In the genomic region with DNA sequence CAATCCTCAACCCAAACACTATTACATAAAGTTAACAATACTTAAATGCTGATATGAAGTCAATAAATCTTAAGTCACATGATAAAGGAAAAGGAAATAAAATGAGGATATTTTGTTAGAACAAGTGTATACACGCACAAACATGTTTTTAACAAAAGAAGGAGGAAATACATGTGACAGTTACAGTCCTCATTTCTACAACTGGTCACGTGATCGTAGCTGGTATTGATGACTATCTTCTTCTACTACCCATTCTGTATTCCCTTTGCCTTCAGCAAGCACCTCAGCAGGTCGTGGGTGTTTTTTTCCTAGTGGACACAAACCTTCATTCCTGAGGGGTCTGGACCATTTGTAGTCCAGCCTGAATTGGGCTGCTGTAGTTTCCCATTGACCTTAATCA, we compare ENCODE assay signal across 4 cellular contexts.
TF ChIP-seq lines count a peak whose summit lies in the region.
"Not testable (repeated sequence)": the region's sequence is repeated elsewhere in the genome, so short reads cannot be mapped to it uniquely, and the experiment has no call there.

No MANE protein-coding gene starts in this region.

TF ChIP-seq in A549, 52 proteins besides CTCF, POLR2A, EP300 and RAD21:
- TF ChIP-seq, protein P1, sequence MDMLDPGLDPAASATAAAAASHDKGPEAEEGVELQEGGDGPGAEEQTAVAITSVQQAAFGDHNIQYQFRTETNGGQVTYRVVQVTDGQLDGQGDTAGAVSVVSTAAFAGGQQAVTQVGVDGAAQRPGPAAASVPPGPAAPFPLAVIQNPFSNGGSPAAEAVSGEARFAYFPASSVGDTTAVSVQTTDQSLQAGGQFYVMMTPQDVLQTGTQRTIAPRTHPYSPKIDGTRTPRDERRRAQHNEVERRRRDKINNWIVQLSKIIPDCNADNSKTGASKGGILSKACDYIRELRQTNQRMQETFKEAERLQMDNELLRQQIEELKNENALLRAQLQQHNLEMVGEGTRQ (IDR thresholded peaks at IDR 0.05) = 0 out of 2 replicates have a peak, but pooled peaks have one; percentile 38

TF ChIP-seq in GM12878, 131 proteins besides CTCF, POLR2A, EP300 and RAD21:
- peak; percentile 25; the same call in 1 of the 2 replicates for TF ChIP-seq RAD51 (IDR thresholded peaks at IDR 0.05)

TF ChIP-seq in K562, 482 proteins besides CTCF, POLR2A, EP300 and RAD21:
- TF ChIP-seq, protein P2, sequence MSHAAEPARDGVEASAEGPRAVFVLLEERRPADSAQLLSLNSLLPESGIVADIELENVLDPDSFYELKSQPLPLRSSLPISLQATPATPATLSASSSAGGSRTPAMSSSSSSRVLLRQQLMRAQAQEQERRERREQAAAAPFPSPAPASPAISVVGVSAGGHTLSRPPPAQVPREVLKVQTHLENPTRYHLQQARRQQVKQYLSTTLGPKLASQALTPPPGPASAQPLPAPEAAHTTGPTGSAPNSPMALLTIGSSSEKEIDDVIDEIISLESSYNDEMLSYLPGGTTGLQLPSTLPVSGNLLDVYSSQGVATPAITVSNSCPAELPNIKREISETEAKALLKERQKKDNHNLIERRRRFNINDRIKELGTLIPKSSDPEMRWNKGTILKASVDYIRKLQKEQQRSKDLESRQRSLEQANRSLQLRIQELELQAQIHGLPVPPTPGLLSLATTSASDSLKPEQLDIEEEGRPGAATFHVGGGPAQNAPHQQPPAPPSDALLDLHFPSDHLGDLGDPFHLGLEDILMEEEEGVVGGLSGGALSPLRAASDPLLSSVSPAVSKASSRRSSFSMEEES (CRISPR knock-in tag; IDR thresholded peaks at IDR 0.05) = peak; percentile 81

TF ChIP-seq in HepG2, 621 proteins besides CTCF, POLR2A, EP300 and RAD21:
- TF ChIP-seq, protein P1 (IDR thresholded peaks at IDR 0.05; ENCODE audit: low read depth, low read length) = peak; percentile 72
- TF ChIP-seq, protein P1 (CRISPR knock-in tag; IDR thresholded peaks at IDR 0.05; ENCODE audit: borderline replicate concordance) = not testable (repeated sequence)
- TF ChIP-seq RAD51 (IDR thresholded peaks at IDR 0.05; ENCODE audit: borderline replicate concordance) = peak; percentile 79
